ENCODE assay signal across 8 cellular contexts in genomic region chr6:16238057-16238657, GRCh38. TPM values are rescaled to one million over a fixed set of nuclear protein-coding genes. Genes with fewer than 3 reads are reported as not detected.
DNase-seq lines count a peak whose midpoint lies in the region; ATAC-seq and TF ChIP-seq lines count a peak whose summit lies in the region.

TSS of gene GMPR (plus strand) at chr6:16238587. CDS start at chr6:16238694, 107 bp downstream.

- no peaks in the 10 kb centered on the region for H3K9me2 ChIP-seq in PC-9 (ENCODE audit: insufficient read depth)

- H3K9me3 ChIP-seq in PC-9 (ENCODE audit: insufficient read depth, low read depth), result no peaks in the 10 kb centered on the region
- H3K9me3 ChIP-seq in neural progenitor cell (ENCODE audit: low read depth), result no peaks in the 10 kb centered on the region
- no peaks in the 10 kb centered on the region for H3K9me3 ChIP-seq in subcutaneous abdominal adipose tissue (ENCODE audit: control insufficient read depth in 5 of 5, low read length in 5 of 5)

- H3K9ac ChIP-seq in neural progenitor cell, result no peak within 1 kb of the TSS
- peak within 1 kb of the TSS in 4 of 5 donors; percentile 68 to 86 (median 78) for H3K9ac ChIP-seq in subcutaneous abdominal adipose tissue (ENCODE audit: low read length in 5 of 5)

- CTCF ChIA-PET in PC-9 (lab: Charles Lee), result interaction anchor here (0.6 to 1.3 kb wide), 4 partner anchors 40 to 1074 kb away, joined by 3 to 6 read pairs (median 6); no protein-coding TSS in a partner anchor

- H3K4me3 ChIP-seq in PC-9 (peak within 1 kb of the TSS; percentile 54), foreskin fibroblast (ENCODE audit: low read depth in 1 of 2, low read length in 2 of 2) (peak within 1 kb of the TSS; percentile 70 to 82), neural progenitor cell (peak within 1 kb of the TSS; percentile 61), subcutaneous abdominal adipose tissue (ENCODE audit: low read depth in 1 of 5, low read length in 5 of 5) (peak within 1 kb of the TSS; percentile 78 to 92 (median 85))

- peak within 1 kb of the TSS; percentile 39 for H3K27ac Mint-ChIP-seq in neural progenitor cell

- H3K4me2 ChIP-seq in PC-9, result peak within 1 kb of the TSS; percentile 93
- peak within 1 kb of the TSS; percentile 98 for H3K4me2 ChIP-seq in neural progenitor cell

- H3K4me3 Mint-ChIP-seq in neural progenitor cell, result peak within 1 kb of the TSS; percentile 89

- POLR2A ChIA-PET in PC-9 (lab: Charles Lee; ENCODE audit: unreplicated experiment), result interaction anchor here (0.6 to 0.7 kb wide), 2 partner anchors 9 to 101 kb away, joined by 3 read pairs; no protein-coding TSS in a partner anchor

- peaks cover 3% of the 10 kb centered on the region for H3K9me3 Mint-ChIP-seq in neural progenitor cell

- peaks cover 33% of the 10 kb centered on the region for H3K4me1 Mint-ChIP-seq in neural progenitor cell

- peaks cover 33% of the 10 kb centered on the region for H3K27me3 Mint-ChIP-seq in neural progenitor cell (ENCODE audit: insufficient read depth, low read depth)

- BruUV-seq in PC-9 (replicated peaks; lab: Mats Ljungman, UMichigan), result no TSS peak

- peaks cover 65% of the 10 kb centered on the region for H3K27me3 ChIP-seq in PC-9 (ENCODE audit: insufficient read depth, low read depth)
- peaks cover 71% of the 10 kb centered on the region for H3K27me3 ChIP-seq in neural progenitor cell
- no peaks in the 10 kb centered on the region for H3K27me3 ChIP-seq in subcutaneous abdominal adipose tissue (ENCODE audit: control insufficient read depth in 5 of 5, insufficient read depth in 4 of 5, low read length in 5 of 5)

- H3F3A ChIP-seq in PC-9 (ENCODE audit: insufficient read depth, low read depth), result peaks cover 5% of the 10 kb centered on the region; the same call in 1 of the 2 replicates
- peaks cover 10% of the 10 kb centered on the region for H3F3A ChIP-seq in neural progenitor cell (ENCODE audit: low read depth)

- ATAC-seq in HG03103 (IDR thresholded peaks at IDR 0.05; ENCODE audit: low read depth, unreplicated experiment), result peak; percentile 65

- H4K20me1 ChIP-seq in PC-9 (ENCODE audit: insufficient read depth), result no peaks in the 10 kb centered on the region
- H4K20me1 ChIP-seq in neural progenitor cell (ENCODE audit: low read depth), result no peaks in the 10 kb centered on the region

- H3K36me3 ChIP-seq in PC-9 (ENCODE audit: low read depth) (no peaks in the 10 kb centered on the region), neural progenitor cell (no peaks in the 10 kb centered on the region), subcutaneous abdominal adipose tissue (ENCODE audit: control insufficient read depth in 5 of 5, insufficient read depth in 5 of 5, low read length in 5 of 5) (no peaks in the 10 kb centered on the region)

- no peaks in the 10 kb centered on the region for H3K79me2 ChIP-seq in PC-9 (ENCODE audit: low read depth)
- no peaks in the 10 kb centered on the region for H3K79me2 ChIP-seq in neural progenitor cell (ENCODE audit: low read depth)

- H2AFZ ChIP-seq in PC-9 (peak within 1 kb of the TSS; percentile 86), neural progenitor cell (replicated peaks) (no peak within 1 kb of the TSS)

- peaks cover 2% of the 10 kb centered on the region for H3K36me3 Mint-ChIP-seq in neural progenitor cell

- intact Hi-C loops in PC-9 (cut with micrococcal nuclease; ENCODE audit: unreplicated experiment), result loop anchor here (2.0 to 10.0 kb wide), 3 partner anchors 39 to 857 kb away; no protein-coding TSS in a partner anchor

- H3K4me1 ChIP-seq in PC-9 (replicated peaks; ENCODE audit: insufficient read depth) (peaks cover 10% of the 10 kb centered on the region; the same call in 1 of the 2 replicates), neural progenitor cell (peaks cover 6% of the 10 kb centered on the region), subcutaneous abdominal adipose tissue (ENCODE audit: control insufficient read depth in 5 of 5, insufficient read depth in 5 of 5, low read length in 5 of 5) (peaks cover 2 to 36% (median 23%) of the 10 kb centered on the region in 5 donors)

- TF ChIP-seq CTCF in PC-9 (conservative IDR thresholded peaks at IDR 0.05) (no peak), foreskin fibroblast (IDR thresholded peaks at IDR 0.05; ENCODE audit: low read depth, low read length) (no peak), neural progenitor cell (IDR thresholded peaks at IDR 0.05) (no peak)

- DNase-seq in NCI-H345 (lab: John Stamatoyannopoulos, UW) (peak; percentile 9), NCI-H345 treated with DMSO at 0.1 percent for 48 hours (lab: John Stamatoyannopoulos, UW; ENCODE audit: unreplicated experiment) (no peak), PC-9 (peak in 1 of 2 experiments; percentile 71), activated gamma-delta T cell (lab: John Stamatoyannopoulos, UW) (peak; percentile 67), foreskin fibroblast (peak; percentile 54 to 84), neural progenitor cell (ENCODE audit: low spot score) (peak; percentile 66)

- no peak within 1 kb of the TSS for H3K27ac ChIP-seq in PC-9
- H3K27ac ChIP-seq in neural progenitor cell, result no peak within 1 kb of the TSS
- peak within 1 kb of the TSS; percentile 14 for H3K27ac ChIP-seq in subcutaneous abdominal adipose tissue (ENCODE audit: low read depth, low read length)

RNA-seq across cellular contexts. Expression of gene GMPR, which starts in this region (rescaled TPM):
- total RNA-seq in PC-9 (2021), result 2.0 and 2.4 TPM in 2 replicates
- total RNA-seq in neural progenitor cell (ENCODE audit: low replicate concordance), result not detected in 2 replicates

Comparison
In these comparisons a context has a peak if more than half of its experiments do, and no peak if none do; other contexts are left out.
1. Peak in DNase-seq, H3K4me3 ChIP-seq and H3K4me2 ChIP-seq in neural progenitor cell; RNA of the gene not detected or under 1 TPM.